8 cellular contexts compared by ENCODE assay signal in the genomic region with DNA sequence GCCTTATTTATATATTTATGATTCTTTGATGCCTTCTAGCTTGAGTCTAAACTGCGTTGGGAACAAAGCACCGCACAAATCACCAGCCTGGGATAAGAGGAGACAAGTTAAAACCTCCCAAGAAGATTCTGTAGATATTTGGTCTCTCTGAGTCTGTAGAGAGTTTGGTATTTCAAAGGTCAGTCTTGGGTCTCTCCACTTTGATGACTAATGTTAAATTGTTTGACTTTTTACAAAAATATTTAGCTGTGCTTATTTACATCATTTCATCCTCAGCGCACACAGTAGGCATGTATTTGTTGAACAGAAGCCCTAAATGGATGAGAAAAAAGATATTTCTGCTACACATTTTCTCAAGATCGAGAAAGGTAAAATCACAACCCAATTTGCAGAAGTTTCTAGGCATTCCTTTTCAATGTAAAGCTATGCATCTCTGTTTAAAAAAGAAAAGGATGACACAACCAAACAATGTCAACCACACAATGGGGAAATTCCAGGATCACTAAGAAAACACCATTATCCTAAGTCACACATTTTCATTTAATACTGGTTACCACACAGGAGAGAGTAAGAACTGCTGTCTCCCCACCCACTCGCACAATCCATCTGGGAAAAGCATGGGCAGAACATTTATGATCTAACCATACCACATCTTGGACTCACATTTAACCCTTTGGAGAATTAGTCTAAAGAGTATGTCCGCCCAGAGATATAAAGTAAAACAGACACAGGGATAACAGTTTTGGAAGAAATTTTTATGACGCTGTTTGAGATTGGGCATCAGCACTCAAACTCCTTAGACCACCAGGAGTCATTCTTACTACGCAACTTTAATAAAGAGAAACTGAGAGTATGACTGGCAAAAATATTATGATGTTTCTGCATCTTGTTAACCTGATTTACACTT. TPM values are rescaled to one million over a fixed set of nuclear protein-coding genes. Genes with fewer than 3 reads are reported as not detected.
A peak's percentile ranks its signal among the peaks of the same experiment; 100 is the strongest.
DNase-seq lines count a peak whose midpoint lies in the region; ATAC-seq, FAIRE-seq and TF ChIP-seq lines count a peak whose summit lies in the region.

No MANE protein-coding gene starts in this region.

- no peaks in the 10 kb centered on the region for H3K27me3 ChIP-seq in effector memory CD4-positive, alpha-beta T cell (replicated peaks; ENCODE audit: control insufficient read depth, insufficient read depth, low read length, poor library complexity, severe bottlenecking)

- H3K9me3 Mint-ChIP-seq in nephron: no peaks in the 10 kb centered on the region

- peaks cover 48% of the 10 kb centered on the region for H3K4me1 Mint-ChIP-seq in nephron

- H3K36me3 ChIP-seq in effector memory CD4-positive, alpha-beta T cell (ENCODE audit: control insufficient read depth, insufficient read depth, low read length): no peaks in the 10 kb centered on the region

- peak overlapping the region; percentile 96 for H3K4me3 ChIP-seq in effector memory CD4-positive, alpha-beta T cell (ENCODE audit: insufficient read depth, low read depth, low read length, poor library complexity, severe bottlenecking)

- H3K27ac Mint-ChIP-seq in nephron: peak overlapping the region; percentile 93 to 100 (median 98)

- no peaks in the 10 kb centered on the region for H3K9me3 ChIP-seq in effector memory CD4-positive, alpha-beta T cell (ENCODE audit: control insufficient read depth, low read length)

- peaks cover 18% of the 10 kb centered on the region for H3K36me3 Mint-ChIP-seq in nephron (ENCODE audit: low read depth)

- TF ChIP-seq CTCF in nephron (IDR thresholded peaks at IDR 0.05; ENCODE audit: unreplicated experiment in 3 of 3) (no peak), D721Med (IDR thresholded peaks at IDR 0.05; ENCODE audit: insufficient read depth, missing control alignments) (no peak)

- peak overlapping the region; percentile 90 to 99 (median 97) for H3K4me3 Mint-ChIP-seq in nephron

- DNase-seq in activated CD4-positive, alpha-beta T cell treated with anti-CD3 and anti-CD28 coated beads for 48 hours: peak; percentile 34
- DNase-seq in activated CD4-positive, alpha-beta T cell treated with anti-CD3 and anti-CD28 coated beads, Interleukin-2, amount 50 U/mL, for 1 hour: no peak
- DNase-seq in RPMI7951 (ENCODE audit: low read depth) (peak; percentile 90), D721Med (ENCODE audit: insufficient read length, low spot score) (no peak)
- no peak for DNase-seq in effector memory CD4-positive, alpha-beta T cell

- H3K4me1 ChIP-seq in effector memory CD4-positive, alpha-beta T cell (ENCODE audit: control insufficient read depth, insufficient read depth, low read length, poor library complexity, severe bottlenecking): peaks cover 18% of the 10 kb centered on the region

- FAIRE-seq in D721Med (lab: Jason Lieb, UNC): no peak

- peaks cover 3% of the 10 kb centered on the region for H3K27me3 Mint-ChIP-seq in nephron (ENCODE audit: low read depth)

- ATAC-seq in HG03565 (IDR thresholded peaks at IDR 0.05; ENCODE audit: unreplicated experiment) (no peak), HG03342 (IDR thresholded peaks at IDR 0.05; ENCODE audit: unreplicated experiment) (no peak)

- H3K27ac ChIP-seq in effector memory CD4-positive, alpha-beta T cell (ENCODE audit: insufficient read depth, low read length, poor library complexity, severe bottlenecking): peak overlapping the region; percentile 80

RNA-seq across cellular contexts. Expression of a gene that starts 4.4 kb away (rescaled TPM):
- 41.6 and 45.1 TPM in 2 replicates for total RNA-seq in RPMI7951 (2014; rRNA removed; shearing (Covaris generic))

Comparison
In these comparisons a context has a peak if more than half of its experiments do, and no peak if none do; other contexts are left out.
1. DNase-seq: peak in activated CD4-positive, alpha-beta T cell treated with anti-CD3 and anti-CD28 coated beads for 48 hours (single experiment) and RPMI7951 (single experiment); none in activated CD4-positive, alpha-beta T cell treated with anti-CD3 and anti-CD28 coated beads, Interleukin-2, amount 50 U/mL, for 1 hour (single experiment), effector memory CD4-positive, alpha-beta T cell (0 of 3) and D721Med (single experiment).